Comparison of ENCODE assay signal across 28 cellular contexts in genomic region chr3:56860351-56860750, GRCh38. TPM values are rescaled to one million over a fixed set of nuclear protein-coding genes. Genes with fewer than 3 reads are reported as not detected.
DNase-seq lines count a peak whose midpoint lies in the region; ATAC-seq lines count a peak whose summit lies in the region.
"Had no signal": no experiment of that assay in that cellular context is flagged by ENCODE, and none has a peak within 500 bp of the region (broad histone marks: within the 10 kb centered on the region; RNA-seq: fewer than 3 reads in every experiment).

No MANE protein-coding gene starts in this region.

- POLR2A ChIA-PET in activated CD8-positive, alpha-beta T cell treated with anti-CD3 and anti-CD28 coated beads, Interleukin-2, amount 10 ng/mL, durations not matched to agents 7 days and 5 days (lab: Charles Lee), result interaction anchor here (1.0 to 3.8 kb wide), 3 partner anchors 18 to 59 kb away, joined by 3 to 16 read pairs (median 4); partner anchors contain the start of gene ARHGEF3
- POLR2A ChIA-PET in naive thymus-derived CD4-positive, alpha-beta T cell (lab: Charles Lee), result interaction anchor here (0.6 to 0.7 kb wide), 2 partner anchors 23 to 60 kb away, joined by 3 to 4 read pairs; no protein-coding TSS in a partner anchor

- H3K4me3 Mint-ChIP-seq in T-helper 1 cell treated with Interleukin-12 subunit alpha and Interleukin-12 subunit beta and Interleukin-4 antibody, amounts not matched to agents 30 μg/mL and 1 μg/mL, for 36 hours, result no peak overlapping the region
- peak overlapping the region in 2 of 4 donors; percentile 54 to 58 for H3K4me3 Mint-ChIP-seq in CD4-positive, CD25-positive, alpha-beta regulatory T cell
- H3K4me3 Mint-ChIP-seq in activated CD8-positive, alpha-beta T cell treated with anti-CD3 and anti-CD28 coated beads, Interleukin-2, amount 10 ng/mL, durations not matched to agents 7 days and 5 days, result no peak overlapping the region
- peak overlapping the region in 8 of 10 donors; percentile 3 to 65 (median 34) for H3K4me3 Mint-ChIP-seq in naive thymus-derived CD4-positive, alpha-beta T cell
- H3K4me3 Mint-ChIP-seq: CD14-positive monocyte had no signal

- no peaks in the 10 kb centered on the region for H3K27me3 Mint-ChIP-seq in T-helper 1 cell treated with Interleukin-12 subunit alpha and Interleukin-12 subunit beta and Interleukin-4 antibody, amounts not matched to agents 30 μg/mL and 1 μg/mL, for 36 hours (ENCODE audit: low read depth)
- H3K27me3 Mint-ChIP-seq in CD4-positive, CD25-positive, alpha-beta regulatory T cell, result no peaks in the 10 kb centered on the region
- no peaks in the 10 kb centered on the region for H3K27me3 Mint-ChIP-seq in activated CD8-positive, alpha-beta T cell treated with anti-CD3 and anti-CD28 coated beads, Interleukin-2, amount 10 ng/mL, durations not matched to agents 7 days and 5 days (ENCODE audit: low read depth)
- no peaks in the 10 kb centered on the region for H3K27me3 Mint-ChIP-seq in naive thymus-derived CD4-positive, alpha-beta T cell
- H3K27me3 Mint-ChIP-seq: progenitor cell of endocrine pancreas had no signal

- CTCF ChIA-PET in activated CD8-positive, alpha-beta T cell treated with anti-CD3 and anti-CD28 coated beads, Interleukin-2, amount 10 ng/mL, durations not matched to agents 7 days and 5 days (lab: Charles Lee), result interaction anchor here (0.7 to 7.0 kb wide), 7 partner anchors 10 to 156 kb away, joined by 3 to 43 read pairs (median 5); no protein-coding TSS in a partner anchor
- CTCF ChIA-PET in naive thymus-derived CD4-positive, alpha-beta T cell (lab: Charles Lee), result interaction anchor here (0.8 kb wide), 1 partner anchor 129 kb away, joined by 3 read pairs; no protein-coding TSS in a partner anchor

- intact Hi-C loops in naive thymus-derived CD4-positive, alpha-beta T cell (cut with micrococcal nuclease), result loop anchor here in 1 of 2 donors (5.0 kb wide), 1 partner anchor 33 kb away; no protein-coding TSS in a partner anchor

- H3K4me1 Mint-ChIP-seq in T-helper 1 cell treated with Interleukin-12 subunit alpha and Interleukin-12 subunit beta and Interleukin-4 antibody, amounts not matched to agents 30 μg/mL and 1 μg/mL, for 36 hours (ENCODE audit: low read depth), result peaks cover 45% of the 10 kb centered on the region
- peaks cover 48 to 68% (median 58%) of the 10 kb centered on the region in 4 donors for H3K4me1 Mint-ChIP-seq in CD4-positive, CD25-positive, alpha-beta regulatory T cell
- H3K4me1 Mint-ChIP-seq in activated CD8-positive, alpha-beta T cell treated with anti-CD3 and anti-CD28 coated beads, Interleukin-2, amount 10 ng/mL, durations not matched to agents 7 days and 5 days (ENCODE audit: low read depth), result peaks cover 67% of the 10 kb centered on the region
- peaks cover 42 to 79% (median 69%) of the 10 kb centered on the region in 7 donors for H3K4me1 Mint-ChIP-seq in naive thymus-derived CD4-positive, alpha-beta T cell

- peaks cover 8% of the 10 kb centered on the region for H3K36me3 Mint-ChIP-seq in T-helper 1 cell treated with Interleukin-12 subunit alpha and Interleukin-12 subunit beta and Interleukin-4 antibody, amounts not matched to agents 30 μg/mL and 1 μg/mL, for 36 hours (ENCODE audit: low read depth)
- peaks cover 11% of the 10 kb centered on the region for H3K36me3 Mint-ChIP-seq in CD4-positive, CD25-positive, alpha-beta regulatory T cell
- peaks cover 13% of the 10 kb centered on the region for H3K36me3 Mint-ChIP-seq in activated CD8-positive, alpha-beta T cell treated with anti-CD3 and anti-CD28 coated beads, Interleukin-2, amount 10 ng/mL, durations not matched to agents 7 days and 5 days (ENCODE audit: low read depth)
- peaks cover 0 to 21% (median 20%) of the 10 kb centered on the region in 5 donors for H3K36me3 Mint-ChIP-seq in naive thymus-derived CD4-positive, alpha-beta T cell
- H3K36me3 Mint-ChIP-seq: CD14-positive monocyte had no signal

- no peak overlapping the region for H3K27ac ChIP-seq in CD4-positive, CD25-positive, alpha-beta regulatory T cell (ENCODE audit: insufficient read depth, low read length, poor library complexity, severe bottlenecking)
- H3K27ac ChIP-seq in naive thymus-derived CD4-positive, alpha-beta T cell (ENCODE audit: low read depth, low read length), result no peak overlapping the region
- H3K27ac ChIP-seq: 22Rv1, coronary artery, esophagus muscularis mucosa, foreskin keratinocyte, GM23248, heart right ventricle, KMS-11, neutrophil, SJSA1, stomach, thyroid gland had no signal

- H3K36me3 ChIP-seq in CD4-positive, CD25-positive, alpha-beta regulatory T cell (ENCODE audit: control insufficient read depth, insufficient read depth, low read length), result no peaks in the 10 kb centered on the region
- no peaks in the 10 kb centered on the region for H3K36me3 ChIP-seq in naive thymus-derived CD4-positive, alpha-beta T cell (ENCODE audit: control insufficient read depth in 2 of 3, insufficient read depth in 3 of 3, low read length in 3 of 3)
- H3K36me3 ChIP-seq: esophagus muscularis mucosa, heart right ventricle, neutrophil, SJSA1, stomach, thyroid gland had no signal

- H3K9me3 ChIP-seq in CD4-positive, CD25-positive, alpha-beta regulatory T cell (ENCODE audit: control insufficient read depth in 2 of 2, low read length in 2 of 2), result no peaks in the 10 kb centered on the region
- peaks cover 0 to 3% (median 0%) of the 10 kb centered on the region in 3 experiments for H3K9me3 ChIP-seq in naive thymus-derived CD4-positive, alpha-beta T cell (ENCODE audit: control insufficient read depth in 2 of 3, low read length in 3 of 3)
- H3K9me3 ChIP-seq: esophagus muscularis mucosa, heart right ventricle, mucosa of descending colon, neutrophil, SJSA1, stomach, thyroid gland had no signal

- no peak overlapping the region for H3K4me3 ChIP-seq in CD4-positive, CD25-positive, alpha-beta regulatory T cell (ENCODE audit: low read depth, low read length)
- H3K4me3 ChIP-seq in naive thymus-derived CD4-positive, alpha-beta T cell (ENCODE audit: low read length), result no peak overlapping the region
- H3K4me3 ChIP-seq: coronary artery, esophagus muscularis mucosa, GM23248, heart right ventricle, mucosa of descending colon, SJSA1, stomach, thyroid gland had no signal

- H3K9me3 Mint-ChIP-seq in T-helper 1 cell treated with Interleukin-12 subunit alpha and Interleukin-12 subunit beta and Interleukin-4 antibody, amounts not matched to agents 30 μg/mL and 1 μg/mL, for 36 hours, result no peaks in the 10 kb centered on the region
- peaks cover 0 to 6% (median 0%) of the 10 kb centered on the region in 7 donors for H3K9me3 Mint-ChIP-seq in CD4-positive, CD25-positive, alpha-beta regulatory T cell
- no peaks in the 10 kb centered on the region for H3K9me3 Mint-ChIP-seq in activated CD8-positive, alpha-beta T cell treated with anti-CD3 and anti-CD28 coated beads, Interleukin-2, amount 10 ng/mL, durations not matched to agents 7 days and 5 days (ENCODE audit: insufficient read depth)
- H3K9me3 Mint-ChIP-seq in naive thymus-derived CD4-positive, alpha-beta T cell, result peaks cover 0 to 6% (median 0%) of the 10 kb centered on the region in 11 donors
- H3K9me3 Mint-ChIP-seq: CD14-positive monocyte had no signal

- H3K27me3 ChIP-seq in CD4-positive, CD25-positive, alpha-beta regulatory T cell (ENCODE audit: control insufficient read depth, insufficient read depth, low read length), result no peaks in the 10 kb centered on the region
- H3K27me3 ChIP-seq in naive thymus-derived CD4-positive, alpha-beta T cell (ENCODE audit: control insufficient read depth in 2 of 2, insufficient read depth in 2 of 2, low read length in 2 of 2), result no peaks in the 10 kb centered on the region
- H3K27me3 ChIP-seq: esophagus muscularis mucosa, foreskin keratinocyte, heart right ventricle, neutrophil, SJSA1, stomach, thyroid gland had no signal

- H3K4me1 ChIP-seq in CD4-positive, CD25-positive, alpha-beta regulatory T cell (ENCODE audit: control insufficient read depth, insufficient read depth, low read length, poor library complexity, severe bottlenecking), result peaks cover 29% of the 10 kb centered on the region
- H3K4me1 ChIP-seq in naive thymus-derived CD4-positive, alpha-beta T cell (ENCODE audit: control insufficient read depth in 2 of 2, insufficient read depth in 2 of 2, low read length in 2 of 2), result peaks cover 13 to 21% of the 10 kb centered on the region in 2 donors

- H3K27ac Mint-ChIP-seq in T-helper 1 cell treated with Interleukin-12 subunit alpha and Interleukin-12 subunit beta and Interleukin-4 antibody, amounts not matched to agents 30 μg/mL and 1 μg/mL, for 36 hours, result peak overlapping the region; percentile 0
- H3K27ac Mint-ChIP-seq in CD4-positive, CD25-positive, alpha-beta regulatory T cell, result peak overlapping the region in 2 of 3 donors; percentile 67 to 74
- H3K27ac Mint-ChIP-seq in activated CD8-positive, alpha-beta T cell treated with anti-CD3 and anti-CD28 coated beads, Interleukin-2, amount 10 ng/mL, durations not matched to agents 7 days and 5 days, result peak overlapping the region; percentile 58
- peak overlapping the region in 8 of 9 donors; percentile 2 to 82 (median 52) for H3K27ac Mint-ChIP-seq in naive thymus-derived CD4-positive, alpha-beta T cell
- H3K27ac Mint-ChIP-seq: CD14-positive monocyte, progenitor cell of endocrine pancreas had no signal

- no peak for DNase-seq in T-helper 1 cell
- no peak for DNase-seq in CD4-positive, CD25-positive, alpha-beta regulatory T cell
- DNase-seq in activated CD8-positive, alpha-beta T cell treated with anti-CD3 and anti-CD28 coated beads, Interleukin-2, amount 10 ng/mL, durations not matched to agents 7 days and 5 days, result no peak
- DNase-seq in naive thymus-derived CD4-positive, alpha-beta T cell, result no peak
- no peak for DNase-seq in stimulated activated CD4-positive, alpha-beta T cell treated with anti-CD3 and anti-CD28 coated beads, Interleukin-4, amount 100 ng/mL, for 24 hours
- DNase-seq: activated CD4-positive, alpha-beta T cell treated with anti-CD3 and anti-CD28 coated beads for 1 hour; activated CD8-positive, alpha-beta memory T cell treated with anti-CD3 and anti-CD28 coated beads, Interleukin-2, amount 50 U/mL, for 48 hours; activated naive CD4-positive, alpha-beta T cell treated with Interleukin-2 at 50 U/mL for 16 hours; foreskin keratinocyte; GM23248; heart right ventricle; mucosa of descending colon; NCI-H446; NCI-H82; stimulated activated CD4-positive, alpha-beta T cell treated with anti-CD3 and anti-CD28 coated beads, Interleukin-15, amount 100 ng/mL, for 24 hours; stomach; thyroid gland had no signal

- no peak for ATAC-seq in CD4-positive, CD25-positive, alpha-beta regulatory T cell (ENCODE audit: low read depth in 2 of 2)
- no peak for ATAC-seq in activated CD8-positive, alpha-beta T cell treated with anti-CD3 and anti-CD28 coated beads, Interleukin-2, amount 10 ng/mL, durations not matched to agents 7 days and 5 days
- ATAC-seq in naive thymus-derived CD4-positive, alpha-beta T cell, result no peak
- no peak for ATAC-seq in GM18907 (IDR thresholded peaks at IDR 0.05; ENCODE audit: unreplicated experiment)
- ATAC-seq in GM19395 (IDR thresholded peaks at IDR 0.05; ENCODE audit: unreplicated experiment), result no peak
- ATAC-seq: foreskin keratinocyte, heart right ventricle, mucosa of descending colon had no signal

RNA-seq across cellular contexts. Expression of gene ARHGEF3, which starts 58.6 kb away (rescaled TPM):
- total RNA-seq in CD4-positive, CD25-positive, alpha-beta regulatory T cell, result 101 TPM
- polyA plus RNA-seq in CD4-positive, CD25-positive, alpha-beta regulatory T cell, result 100 to 1,000 TPM in 3 of 4 donors, 10 to 100 TPM in 1; 87.8 to 137 (median 105) TPM
- total RNA-seq in activated CD8-positive, alpha-beta T cell treated with anti-CD3 and anti-CD28 coated beads, Interleukin-2, amount 10 ng/mL, durations not matched to agents 7 days and 5 days, result 100 to 1,000 TPM in 1 of 2 experiments, 10 to 100 TPM in 1; 94.6 to 101 TPM
- 10 to 100 TPM; 79.6 to 99.7 (median 87.0) TPM for total RNA-seq in naive thymus-derived CD4-positive, alpha-beta T cell
- 10 to 100 TPM; 78.8 to 94.7 TPM for polyA plus RNA-seq in naive thymus-derived CD4-positive, alpha-beta T cell

Comparison
In these comparisons a context has a peak if more than half of its experiments do, and no peak if none do; other contexts are left out.
1. H3K27ac Mint-ChIP-seq: peak in every context shown above with its lines; median percentile 70 in CD4-positive, CD25-positive, alpha-beta regulatory T cell; 58 in activated CD8-positive, alpha-beta T cell treated with anti-CD3 and anti-CD28 coated beads, Interleukin-2, amount 10 ng/mL, durations not matched to agents 7 days and 5 days; 52 in naive thymus-derived CD4-positive, alpha-beta T cell; 0 in T-helper 1 cell treated with Interleukin-12 subunit alpha and Interleukin-12 subunit beta and Interleukin-4 antibody, amounts not matched to agents 30 μg/mL and 1 μg/mL, for 36 hours.
2. H3K4me3 Mint-ChIP-seq: peak in naive thymus-derived CD4-positive, alpha-beta T cell (8 of 10); none in T-helper 1 cell treated with Interleukin-12 subunit alpha and Interleukin-12 subunit beta and Interleukin-4 antibody, amounts not matched to agents 30 μg/mL and 1 μg/mL, for 36 hours (single experiment) and activated CD8-positive, alpha-beta T cell treated with anti-CD3 and anti-CD28 coated beads, Interleukin-2, amount 10 ng/mL, durations not matched to agents 7 days and 5 days (single experiment).